21 cellular contexts compared by ENCODE assay signal in genomic region chrX:85808217-85808616, GRCh38.
DNase-seq lines count a peak whose midpoint lies in the region; TF ChIP-seq lines count a peak whose summit lies in the region.
"Had no signal": no experiment of that assay in that cellular context is flagged by ENCODE, and none has a peak within 500 bp of the region (broad histone marks: within the 10 kb centered on the region; RNA-seq: fewer than 3 reads in every experiment).

No MANE protein-coding gene starts in this region.

- no peaks in the 10 kb centered on the region for H3K36me3 ChIP-seq in osteoblast (ENCODE audit: insufficient read depth, low read length)
- H3K36me3 ChIP-seq: BLaER1 had no signal

- DNase-seq in Ammon's horn (ENCODE audit: low spot score) (peak; percentile 1), HK-2 (ENCODE audit: unreplicated experiment) (peak; percentile 9), chondrocyte (ENCODE audit: low spot score) (peak; percentile 52), osteoblast (ENCODE audit: insufficient read length, low spot score, missing footprints) (peak; percentile 11), H4 (ENCODE audit: low spot score) (no peak), AG08395 (ENCODE audit: low spot score) (no peak)
- no peak for DNase-seq in activated CD4-positive, CD25-positive, alpha-beta regulatory T cell treated with anti-CD3 and anti-CD28 coated beads, Interleukin-2, amount 50 U/mL, for 72 hours
- DNase-seq: 8988T; ACHN; Caco-2; CD4-positive, CD25-positive, alpha-beta regulatory T cell; CD8-positive, alpha-beta T cell; DMS153; DND-41; GOT3; H7; HCEC 1CT had no signal

- no peak overlapping the region for H3K27ac Mint-ChIP-seq in chondrocyte (ENCODE audit: unreplicated experiment)
- H3K27ac Mint-ChIP-seq: B cell; CD4-positive, CD25-positive, alpha-beta regulatory T cell; CD8-positive, alpha-beta T cell had no signal

- H3K9me3 Mint-ChIP-seq in chondrocyte (ENCODE audit: low read depth) = peaks cover 27% of the 10 kb centered on the region

- no peaks in the 10 kb centered on the region for H3K4me1 ChIP-seq in osteoblast (ENCODE audit: insufficient read depth, low read length)
- H3K4me1 ChIP-seq: A549, BLaER1, Caco-2 had no signal

- no peak overlapping the region for H3K27ac ChIP-seq in osteoblast (ENCODE audit: low read depth, low read length)
- H3K27ac ChIP-seq: A549, BLaER1, C4-2B had no signal

- H3K79me2 ChIP-seq in osteoblast (ENCODE audit: insufficient read depth, low read length) = no peaks in the 10 kb centered on the region

- no peak overlapping the region for H2AFZ ChIP-seq in osteoblast (ENCODE audit: low read length)

- no peaks in the 10 kb centered on the region for H3K27me3 ChIP-seq in osteoblast (ENCODE audit: insufficient read depth, low read length)

- H3K4me3 Mint-ChIP-seq in chondrocyte (ENCODE audit: unreplicated experiment) = no peak overlapping the region
- H3K4me3 Mint-ChIP-seq: B cell; CD4-positive, CD25-positive, alpha-beta regulatory T cell; CD8-positive, alpha-beta T cell had no signal

- no peaks in the 10 kb centered on the region for H3K27me3 Mint-ChIP-seq in chondrocyte (ENCODE audit: low read depth)
- H3K27me3 Mint-ChIP-seq: B cell; CD4-positive, CD25-positive, alpha-beta regulatory T cell had no signal

- H4K20me1 ChIP-seq in osteoblast (ENCODE audit: insufficient read depth, low read length) = no peaks in the 10 kb centered on the region
- H4K20me1 ChIP-seq: BLaER1 had no signal

- no peak overlapping the region for H3K4me2 ChIP-seq in osteoblast (ENCODE audit: insufficient read depth, low read length)
- H3K4me2 ChIP-seq: A549, BLaER1 had no signal

- TF ChIP-seq CTCF in chondrocyte (IDR thresholded peaks at IDR 0.05) (no peak), osteoblast (IDR thresholded peaks at IDR 0.05; ENCODE audit: extremely low read depth, low read depth, low read length) (no peak)

- H3K36me3 Mint-ChIP-seq in chondrocyte (ENCODE audit: low read depth) = no peaks in the 10 kb centered on the region
- H3K36me3 Mint-ChIP-seq: CD4-positive, CD25-positive, alpha-beta regulatory T cell; CD8-positive, alpha-beta T cell had no signal

- H3K9me3 ChIP-seq in osteoblast (ENCODE audit: low read depth, low read length) = peaks cover 5% of the 10 kb centered on the region
- H3K9me3 ChIP-seq: A549, Caco-2 had no signal

- no peaks in the 10 kb centered on the region for H3K4me1 Mint-ChIP-seq in chondrocyte (ENCODE audit: low read depth)
- H3K4me1 Mint-ChIP-seq: B cell; CD4-positive, CD25-positive, alpha-beta regulatory T cell had no signal

- H3K4me3 ChIP-seq in osteoblast (ENCODE audit: insufficient read depth, low read length) = no peak overlapping the region
- H3K4me3 ChIP-seq: A549, BLaER1 had no signal

Comparison
In these comparisons a context has a peak if more than half of its experiments do, and no peak if none do; other contexts are left out.
1. DNase-seq: peak in Ammon's horn (single experiment), HK-2 (single experiment), chondrocyte (single experiment) and osteoblast (single experiment); none in activated CD4-positive, CD25-positive, alpha-beta regulatory T cell treated with anti-CD3 and anti-CD28 coated beads, Interleukin-2, amount 50 U/mL, for 72 hours (single experiment), H4 (single experiment) and AG08395 (single experiment).